ENCODE assay signal across 17 cellular contexts in the genomic region with DNA sequence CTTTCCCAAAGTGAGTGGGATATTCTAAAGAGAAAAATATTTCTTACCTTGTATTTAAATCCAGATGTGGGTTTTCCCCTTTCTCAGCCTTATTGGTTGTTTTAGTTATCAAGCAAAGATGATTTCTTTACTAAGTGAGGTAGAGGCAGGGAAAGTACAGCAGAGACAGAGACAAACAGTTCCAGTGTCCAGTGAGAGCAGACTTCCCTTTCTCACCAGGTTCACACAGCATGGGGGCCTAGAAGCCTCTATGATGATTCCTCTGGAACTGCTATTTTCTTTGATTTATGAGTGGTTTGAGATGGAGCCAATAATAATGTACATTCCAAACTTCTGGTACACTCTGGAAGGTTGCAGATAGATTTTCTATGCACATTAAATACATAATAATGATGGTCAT.
"Had no signal": no experiment of that assay in that cellular context is flagged by ENCODE, and none has a peak within 500 bp of the region (broad histone marks: within the 10 kb centered on the region; RNA-seq: fewer than 3 reads in every experiment).

No MANE protein-coding gene starts in this region.

- FAIRE-seq: pancreas had no signal

- H3K27ac ChIP-seq: brain microvascular endothelial cell, gastroesophageal sphincter, pancreas, sigmoid colon, thoracic aorta had no signal

- H3K4me1 ChIP-seq: pancreas, sigmoid colon had no signal

- H3K27me3 ChIP-seq: brain microvascular endothelial cell, gastroesophageal sphincter, pancreas, sigmoid colon had no signal

- H3K4me3 Mint-ChIP-seq: activated CD8-positive, alpha-beta T cell treated with anti-CD3 and anti-CD28 coated beads for 36 hours; central memory CD8-positive, alpha-beta T cell had no signal

- ATAC-seq: activated CD8-positive, alpha-beta T cell treated with anti-CD3 and anti-CD28 coated beads for 36 hours; activated naive CD4-positive, alpha-beta T cell treated with anti-CD3 and anti-CD28 coated beads, Interleukin-2, amount 50 U/mL, for 72 hours; gastroesophageal sphincter; left colon; pancreas had no signal

- H3K36me3 ChIP-seq: brain microvascular endothelial cell, gastroesophageal sphincter, pancreas, sigmoid colon, thoracic aorta had no signal

- H3K36me3 Mint-ChIP-seq: activated naive CD4-positive, alpha-beta T cell treated with anti-CD3 and anti-CD28 coated beads, Interleukin-2, amount 50 U/mL, for 72 hours had no signal

- H3K9me3 Mint-ChIP-seq: activated CD8-positive, alpha-beta T cell treated with anti-CD3 and anti-CD28 coated beads for 36 hours; activated naive CD4-positive, alpha-beta T cell treated with anti-CD3 and anti-CD28 coated beads, Interleukin-2, amount 50 U/mL, for 72 hours; central memory CD8-positive, alpha-beta T cell had no signal

- H3K4me3 ChIP-seq: gastroesophageal sphincter, lung, pancreas, sigmoid colon, thoracic aorta had no signal

- DNase-seq: activated CD4-positive, alpha-beta T cell treated with anti-CD3 and anti-CD28 coated beads for 48 hours; activated CD8-positive, alpha-beta T cell treated with anti-CD3 and anti-CD28 coated beads for 36 hours; activated effector memory CD4-positive, alpha-beta T cell treated with anti-CD3 and anti-CD28 coated beads, Interleukin-2, amount 50 U/mL, for 16 hours; activated T-cell treated with anti-CD3 and anti-CD28 coated beads, Interleukin-2, amount 50 U/mL, for 48 hours; amniotic stem cell; brain microvascular endothelial cell; effector CD8-positive, alpha-beta T cell; left colon; pancreas; sigmoid colon; stimulated activated CD4-positive, alpha-beta T cell treated with anti-CD3 and anti-CD28 coated beads, Interleukin-1b, Interleukin-23, amount 100 ng/mL, for 48 hours; T-helper 2 cell had no signal

- H3K27ac Mint-ChIP-seq: activated CD8-positive, alpha-beta T cell treated with anti-CD3 and anti-CD28 coated beads for 36 hours; activated naive CD4-positive, alpha-beta T cell treated with anti-CD3 and anti-CD28 coated beads, Interleukin-2, amount 50 U/mL, for 72 hours had no signal

- H3K9me3 ChIP-seq: gastroesophageal sphincter, pancreas, sigmoid colon, thoracic aorta had no signal

- H3K27me3 Mint-ChIP-seq: central memory CD8-positive, alpha-beta T cell had no signal
